In the genomic region with DNA sequence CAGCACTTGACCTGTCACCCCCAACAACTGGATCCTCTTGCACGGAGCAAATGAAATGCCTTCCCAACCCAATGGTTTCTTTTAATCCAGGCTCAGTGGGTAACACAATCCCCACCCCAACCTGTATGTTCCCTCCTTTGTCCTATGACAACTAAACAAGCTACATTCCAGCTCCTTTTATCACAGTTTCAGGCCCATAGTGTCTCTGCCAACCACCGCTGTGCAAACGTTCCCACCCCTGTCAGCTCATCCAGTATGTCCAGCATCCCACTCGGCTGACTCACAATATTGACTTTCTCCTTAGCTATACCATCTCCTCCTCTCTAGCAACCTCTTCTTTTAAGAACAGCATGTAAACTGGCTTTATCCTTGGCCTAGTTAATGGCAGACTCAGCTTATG, we compare ENCODE assay signal across 14 cellular contexts.
DNase-seq lines count a peak whose midpoint lies in the region; ATAC-seq, FAIRE-seq and TF ChIP-seq lines count a peak whose summit lies in the region.
"Had no signal": no experiment of that assay in that cellular context is flagged by ENCODE, and none has a peak within 500 bp of the region (broad histone marks: within the 10 kb centered on the region; RNA-seq: fewer than 3 reads in every experiment).

No MANE protein-coding gene starts in this region.

- no peak overlapping the region for H4K8ac ChIP-seq in neuronal stem cell (ENCODE audit: low read depth, low read length)

- H2BK120ac ChIP-seq in neuronal stem cell (ENCODE audit: low read depth, low read length): no peak overlapping the region

- H3K4me1 ChIP-seq in A549 (peaks cover 14% of the 10 kb centered on the region; the same call in 2 of the 3 replicates), neuronal stem cell (ENCODE audit: control insufficient read depth in 2 of 2, insufficient read depth in 1 of 2, low read depth in 1 of 2, low read length in 2 of 2) (peaks cover 8 to 13% of the 10 kb centered on the region in 2 donors)
- H3K4me1 ChIP-seq: BE2C had no signal

- H2BK15ac ChIP-seq in neuronal stem cell (ENCODE audit: low read length): no peak overlapping the region

- H3K27me3 Mint-ChIP-seq in natural killer cell (ENCODE audit: low read depth in 2 of 2): peaks cover 0 to 5% of the 10 kb centered on the region in 2 donors

- TF ChIP-seq EP300 in A549 (IDR thresholded peaks at IDR 0.05): no peak

- CTCF ChIA-PET in A549 (lab: Yijun Ruan, JAX): interaction anchor here (0.7 kb wide), 2 partner anchors 27 to 40 kb away, joined by 3 read pairs; no protein-coding TSS in a partner anchor

- no peak overlapping the region for H3K23ac ChIP-seq in neuronal stem cell (ENCODE audit: low read depth, low read length, poor library complexity)

- TF ChIP-seq CTCF in A549 (IDR thresholded peaks at IDR 0.05) (no peak), epithelial cell of esophagus (IDR thresholded peaks at IDR 0.05; ENCODE audit: insufficient read depth, low read depth, low read length, missing control alignments) (no peak), natural killer cell (IDR thresholded peaks at IDR 0.05) (no peak)

- peak overlapping the region; percentile 39 for H3K4me2 ChIP-seq in A549
- H3K4me2 ChIP-seq in neuronal stem cell (ENCODE audit: insufficient read depth, low read length, poor library complexity, severe bottlenecking): no peak overlapping the region

- H3K4ac ChIP-seq in neuronal stem cell (ENCODE audit: low read length): no peak overlapping the region

- H3K36me3 ChIP-seq in neuronal stem cell (replicated peaks in 1 of 2; ENCODE audit: control insufficient read depth in 2 of 2, insufficient read depth in 2 of 2, low read length in 2 of 2): no peaks in the 10 kb centered on the region
- H3K36me3 ChIP-seq: BE2C had no signal

- H3K9me3 ChIP-seq in A549 (no peaks in the 10 kb centered on the region), neuronal stem cell (replicated peaks in 1 of 2; ENCODE audit: control insufficient read depth in 2 of 2, insufficient read depth in 1 of 2, low read depth in 1 of 2, low read length in 2 of 2) (no peaks in the 10 kb centered on the region)
- H3K9me3 ChIP-seq: BE2C had no signal

- H3K14ac ChIP-seq in neuronal stem cell (ENCODE audit: low read length): no peak overlapping the region

- H3K18ac ChIP-seq in neuronal stem cell (ENCODE audit: low read length): no peak overlapping the region

- intact Hi-C loops in natural killer cell (cut with micrococcal nuclease): no loop called here

- H3K27ac Mint-ChIP-seq in natural killer cell: no peak overlapping the region
- H3K27ac Mint-ChIP-seq: activated naive CD4-positive, alpha-beta T cell treated with anti-CD3 and anti-CD28 coated beads for 36 hours; mesothelial cell of epicardium had no signal

- 27% methylated on average over 4 of the region's 4 CpGs for WGBS in A549 (ENCODE audit: missing lambda C conversion rate)
- WGBS in neuronal stem cell (ENCODE audit: extremely low coverage in 2 of 2, insufficient read length in 2 of 2, insufficient replicate concordance in 1 of 2), 2 donors: no CpG with 5 or more reads among the region's 4 CpGs

- H3K9me3 Mint-ChIP-seq in natural killer cell: no peaks in the 10 kb centered on the region
- H3K9me3 Mint-ChIP-seq: activated naive CD4-positive, alpha-beta T cell treated with anti-CD3 and anti-CD28 coated beads for 36 hours; mesothelial cell of epicardium had no signal

- no peaks in the 10 kb centered on the region for H3K36me3 Mint-ChIP-seq in natural killer cell
- H3K36me3 Mint-ChIP-seq: mesothelial cell of epicardium had no signal

- H3K9ac ChIP-seq in neuronal stem cell (ENCODE audit: low read depth, low read length, poor library complexity): no peak overlapping the region

- no peak for TF ChIP-seq POLR2A in A549 (IDR thresholded peaks at IDR 0.05; ENCODE audit: low read length)

- H3K4me3 ChIP-seq in A549: no peak overlapping the region
- no peak overlapping the region for H3K4me3 ChIP-seq in epithelial cell of esophagus (ENCODE audit: low read length)
- H3K4me3 ChIP-seq in neuronal stem cell (ENCODE audit: low read length in 2 of 2): no peak overlapping the region
- H3K4me3 ChIP-seq: GM12878 had no signal

- no peak overlapping the region for H2BK12ac ChIP-seq in neuronal stem cell (ENCODE audit: low read length)

- DNase-seq in A549 (ENCODE audit: low read depth in 1 of 2, low spot score in 1 of 2) (peak in 1 of 2 experiments; percentile 68), HT1080 (ENCODE audit: low read depth) (peak; percentile 84), epithelial cell of esophagus (ENCODE audit: low read depth) (peak; percentile 99), neuronal stem cell (ENCODE audit: low spot score) (no peak), cerebellar nuclear complex (lab: John Stamatoyannopoulos, UW) (no peak), foreskin melanocyte (no peak), natural killer cell (no peak)
- DNase-seq: activated naive CD4-positive, alpha-beta T cell treated with anti-CD3 and anti-CD28 coated beads for 36 hours; BE2C; NCI-H1417 had no signal

- no peaks in the 10 kb centered on the region for H3K4me1 Mint-ChIP-seq in natural killer cell

- no peak overlapping the region for H2AK5ac ChIP-seq in neuronal stem cell (ENCODE audit: low read depth, low read length)

- no peak overlapping the region for H2BK5ac ChIP-seq in neuronal stem cell (ENCODE audit: low read length)

- no peak overlapping the region for H3K4me3 Mint-ChIP-seq in natural killer cell
- H3K4me3 Mint-ChIP-seq: activated naive CD4-positive, alpha-beta T cell treated with anti-CD3 and anti-CD28 coated beads for 36 hours; mesothelial cell of epicardium had no signal

- no peaks in the 10 kb centered on the region for H3K79me1 ChIP-seq in neuronal stem cell (ENCODE audit: low read depth, low read length)

- TF ChIP-seq RAD21 in A549 (conservative IDR thresholded peaks at IDR 0.05 in 1 of 2, IDR thresholded peaks at IDR 0.05 in 1 of 2): no peak

- H3K27ac ChIP-seq in A549 (peak overlapping the region; percentile 47 to 62; a peak in 4 of 6 replicates), neuronal stem cell (replicated peaks; ENCODE audit: low read length) (no peak overlapping the region)

- H3K27me3 ChIP-seq in neuronal stem cell (ENCODE audit: control insufficient read depth in 3 of 3, insufficient read depth in 3 of 3, low read depth in 1 of 3, low read length in 3 of 3): no peaks in the 10 kb centered on the region
- H3K27me3 ChIP-seq: BE2C had no signal

- no peak for FAIRE-seq in A549 (lab: Jason Lieb, UNC)
- FAIRE-seq: GM12878 had no signal

- H2AFZ ChIP-seq in neuronal stem cell (ENCODE audit: low read length): peak overlapping the region; percentile 55

- H4K91ac ChIP-seq in neuronal stem cell (ENCODE audit: low read depth, low read length, poor library complexity): no peak overlapping the region

- ATAC-seq in A549 (peak; percentile 76 to 91; a peak in 5 of 6 replicates), GM18870 (IDR thresholded peaks at IDR 0.05; ENCODE audit: unreplicated experiment) (no peak), natural killer cell (no peak)
- ATAC-seq: GM12878, Panc1 had no signal

- POLR2A ChIA-PET in A549 (lab: Yijun Ruan, JAX): interaction anchor here (1.0 kb wide), 1 partner anchor 118 kb away, joined by 4 read pairs; the partner anchor contains the start of gene PPP1CB

TF ChIP-seq in A549, 52 proteins besides CTCF, POLR2A, EP300 and RAD21:
- no peak for TF ChIP-seq E2F6 (IDR thresholded peaks at IDR 0.05; ENCODE audit: borderline replicate concordance, low read depth)
- no peak for TF ChIP-seq NFE2L2 (conservative IDR thresholded peaks at IDR 0.05; ENCODE audit: low read length)
- TF ChIP-seq FOSL2 (IDR thresholded peaks at IDR 0.05): no peak
- 0 out of 2 replicates have a peak, but pooled peaks have one; percentile 21 for TF ChIP-seq FOSL2 (CRISPR knock-in tag; IDR thresholded peaks at IDR 0.05)
- TF ChIP-seq HDAC2 (IDR thresholded peaks at IDR 0.05): no peak
- no peak for TF ChIP-seq RARB (CRISPR knock-in tag; IDR thresholded peaks at IDR 0.05)
- TF ChIP-seq HOXB5 (CRISPR knock-in tag; IDR thresholded peaks at IDR 0.05): no peak
- TF ChIP-seq PHF8 (IDR thresholded peaks at IDR 0.05; ENCODE audit: borderline replicate concordance, low read depth): no peak

Comparison
In these comparisons a context has a peak if more than half of its experiments do, and no peak if none do; other contexts are left out.
1. ATAC-seq: peak in A549 (2 of 2); none in GM18870 (single experiment) and natural killer cell (0 of 3).
2. DNase-seq: peak in HT1080 (single experiment) and epithelial cell of esophagus (single experiment); none in neuronal stem cell (single experiment), cerebellar nuclear complex (0 of 2), foreskin melanocyte (single experiment) and natural killer cell (single experiment).